11 cellular contexts compared by ENCODE assay signal in the genomic region with DNA sequence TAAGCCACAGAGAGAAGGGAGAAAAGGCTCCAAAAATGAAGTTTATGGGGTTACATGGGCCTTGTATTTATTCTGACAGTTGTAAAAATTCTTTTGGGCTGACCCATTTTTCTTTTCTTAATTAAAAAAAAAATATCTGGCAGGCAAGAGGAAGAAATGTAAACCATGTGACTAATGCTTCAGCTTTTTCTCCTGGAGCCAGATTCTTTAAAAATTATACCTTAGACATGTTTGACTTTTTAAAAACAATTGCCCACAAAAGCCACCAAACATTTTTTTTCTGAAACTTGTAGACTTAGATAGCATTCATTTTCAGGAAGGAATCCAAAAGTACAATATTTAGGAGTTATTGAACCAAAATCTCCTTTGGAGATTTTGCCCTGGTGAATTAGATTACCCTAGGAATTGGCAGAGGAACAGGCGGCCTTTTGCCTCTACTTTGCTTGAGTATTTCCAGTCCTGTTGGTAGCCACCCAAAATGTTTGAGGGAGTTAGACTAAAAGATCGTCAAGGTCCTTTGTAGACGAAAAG. TPM values are rescaled to one million over a fixed set of nuclear protein-coding genes. Genes with fewer than 3 reads are reported as not detected.
A peak's percentile ranks its signal among the peaks of the same experiment; 100 is the strongest.
DNase-seq lines count a peak whose midpoint lies in the region; ATAC-seq, FAIRE-seq and TF ChIP-seq lines count a peak whose summit lies in the region.
"Had no signal": no experiment of that assay in that cellular context is flagged by ENCODE, and none has a peak within 500 bp of the region (broad histone marks: within the 10 kb centered on the region; RNA-seq: fewer than 3 reads in every experiment).

No MANE protein-coding gene starts in this region.

- H3K27ac ChIP-seq in psoas muscle: peak overlapping the region; percentile 41

- TF ChIP-seq CTCF in psoas muscle (IDR thresholded peaks at IDR 0.05): no peak

- no peaks in the 10 kb centered on the region for H3K36me3 ChIP-seq in psoas muscle (ENCODE audit: insufficient read depth in 1 of 2, low read depth in 1 of 2)

- intact Hi-C loops in psoas muscle (cut with DNase I): no loop called here

- ATAC-seq in psoas muscle: no peak
- ATAC-seq in GM18873 (IDR thresholded peaks at IDR 0.05; ENCODE audit: low FRiP score, unreplicated experiment): no peak
- ATAC-seq: HCT116 had no signal

- no peak overlapping the region for H3K4me3 ChIP-seq in psoas muscle

- no peaks in the 10 kb centered on the region for H3K9me3 ChIP-seq in psoas muscle

- peak; percentile 55 for DNase-seq in AG08395 (ENCODE audit: low spot score)
- peak; percentile 93 for DNase-seq in fibroblast of peridontal ligament (ENCODE audit: extremely low read depth)
- no peak for DNase-seq in psoas muscle
- DNase-seq in NCI-H774 (lab: John Stamatoyannopoulos, UW): no peak
- no peak for DNase-seq in AML-193 (lab: John Stamatoyannopoulos, UW)
- DNase-seq in NCI-H2029 treated with DMSO at 0.1 percent for 48 hours (lab: John Stamatoyannopoulos, UW): no peak
- DNase-seq: activated B cell treated with CpG ODN at 0.5 μM for 24 hours, Kasumi-1 had no signal

- H3K27me3 ChIP-seq in psoas muscle (ENCODE audit: insufficient read depth in 3 of 3, low read length in 2 of 3): no peaks in the 10 kb centered on the region

- WGBS in psoas muscle, 3 donors: 59 to 69% (median 68%) methylated on average over 3 of the region's 3 CpGs

- H3K4me1 ChIP-seq in psoas muscle: peaks cover 8% of the 10 kb centered on the region

- FAIRE-seq in TTC549 (lab: Jason Lieb, UNC): peak; percentile 3

RNA-seq across cellular contexts. Expression of a gene that starts 17.2 kb away (rescaled TPM):
- 1 to 10 TPM; 3.9 to 6.8 (median 5.2) TPM for total RNA-seq in psoas muscle
- 1 to 10 TPM in 2 of 3 donors, under 1 TPM in 1; 0.93 to 1.3 (median 1.3) TPM for polyA plus RNA-seq in psoas muscle

Comparison
In these comparisons a context has a peak if more than half of its experiments do, and no peak if none do; other contexts are left out.
1. DNase-seq: peak in AG08395 (single experiment) and fibroblast of peridontal ligament (single experiment); none in psoas muscle (0 of 2), NCI-H774 (single experiment), AML-193 (0 of 2) and NCI-H2029 treated with DMSO at 0.1 percent for 48 hours (single experiment).